8 cellular contexts compared by ENCODE assay signal in genomic region chr5:43120720-43121564, GRCh38. TPM values are rescaled to one million over a fixed set of nuclear protein-coding genes. Genes with fewer than 3 reads are reported as not detected.
A peak's percentile ranks its signal among the peaks of the same experiment; 100 is the strongest.
DNase-seq lines count a peak whose midpoint lies in the region; ATAC-seq and TF ChIP-seq lines count a peak whose summit lies in the region.

A gene with protein sequence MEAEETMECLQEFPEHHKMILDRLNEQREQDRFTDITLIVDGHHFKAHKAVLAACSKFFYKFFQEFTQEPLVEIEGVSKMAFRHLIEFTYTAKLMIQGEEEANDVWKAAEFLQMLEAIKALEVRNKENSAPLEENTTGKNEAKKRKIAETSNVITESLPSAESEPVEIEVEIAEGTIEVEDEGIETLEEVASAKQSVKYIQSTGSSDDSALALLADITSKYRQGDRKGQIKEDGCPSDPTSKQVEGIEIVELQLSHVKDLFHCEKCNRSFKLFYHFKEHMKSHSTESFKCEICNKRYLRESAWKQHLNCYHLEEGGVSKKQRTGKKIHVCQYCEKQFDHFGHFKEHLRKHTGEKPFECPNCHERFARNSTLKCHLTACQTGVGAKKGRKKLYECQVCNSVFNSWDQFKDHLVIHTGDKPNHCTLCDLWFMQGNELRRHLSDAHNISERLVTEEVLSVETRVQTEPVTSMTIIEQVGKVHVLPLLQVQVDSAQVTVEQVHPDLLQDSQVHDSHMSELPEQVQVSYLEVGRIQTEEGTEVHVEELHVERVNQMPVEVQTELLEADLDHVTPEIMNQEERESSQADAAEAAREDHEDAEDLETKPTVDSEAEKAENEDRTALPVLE (plus strand): TSS chr5:43120914. CDS start chr5:43122054, 1,140 bp downstream.

- no peaks in the 10 kb centered on the region for H3K9me3 Mint-ChIP-seq in CD8-positive, alpha-beta T cell

- no peaks in the 10 kb centered on the region for H3K27me3 Mint-ChIP-seq in CD8-positive, alpha-beta T cell (ENCODE audit: low read depth)

- peak within 1 kb of the TSS; percentile 87 for H3K27ac ChIP-seq in CD8-positive, alpha-beta T cell (ENCODE audit: low read depth, low read length)

- intact Hi-C loops in CD8-positive, alpha-beta T cell (cut with DNase I, micrococcal nuclease) = loop anchor here (1.0 to 10.0 kb wide), 26 partner anchors 11 to 1246 kb away; partner anchors contain the start of genes C5orf34 (in 2 of the 2), NNT (in 2 of the 2), ANXA2R (in 1 of the 2) and FBXO4 (in 1 of the 2)

- no peaks in the 10 kb centered on the region for H3K9me3 ChIP-seq in CD8-positive, alpha-beta T cell (ENCODE audit: low read length)

- no peaks in the 10 kb centered on the region for H3K27me3 ChIP-seq in CD8-positive, alpha-beta T cell (ENCODE audit: insufficient read depth, low read length)

- H3K4me3 ChIP-seq in CD8-positive, alpha-beta T cell (ENCODE audit: low read depth, low read length) = peak within 1 kb of the TSS; percentile 74

- peak within 1 kb of the TSS; percentile 98 for H3K27ac Mint-ChIP-seq in CD8-positive, alpha-beta T cell

- H3K36me3 Mint-ChIP-seq in CD8-positive, alpha-beta T cell = peaks cover 35% of the 10 kb centered on the region

- H3K4me1 Mint-ChIP-seq in CD8-positive, alpha-beta T cell (ENCODE audit: low read depth) = peaks cover 39% of the 10 kb centered on the region

- peaks cover 34% of the 10 kb centered on the region for H3K4me1 ChIP-seq in CD8-positive, alpha-beta T cell (ENCODE audit: insufficient read depth, low read length)

- H3K4me3 Mint-ChIP-seq in CD8-positive, alpha-beta T cell = peak within 1 kb of the TSS; percentile 96

- TF ChIP-seq CTCF in CD8-positive, alpha-beta T cell (IDR thresholded peaks at IDR 0.05) = no peak

- peak; percentile 95 to 99 (median 96) for DNase-seq in CD8-positive, alpha-beta T cell
- peak; percentile 92 for DNase-seq in HS-27A (ENCODE audit: low read depth)
- peak; percentile 55 for DNase-seq in NK-92 (lab: John Stamatoyannopoulos, UW; ENCODE audit: unreplicated experiment)
- peak; percentile 99 for DNase-seq in activated CD8-positive, alpha-beta memory T cell treated with anti-CD3 and anti-CD28 coated beads for 24 hours
- peak; percentile 94 for DNase-seq in effector CD8-positive, alpha-beta T cell (lab: John Stamatoyannopoulos, UW)
- DNase-seq in medulla oblongata (ENCODE audit: extremely low spot score) = peak; percentile 99
- peak; percentile 91 for DNase-seq in stimulated activated CD8-positive, alpha-beta memory T cell treated with anti-CD3 and anti-CD28 coated beads, Interleukin-12 subunit alpha, Interleukin-12 subunit beta, amount 100 ng/mL, for 1 hour (ENCODE audit: low read depth)

- CTCF ChIA-PET in CD8-positive, alpha-beta T cell (lab: Charles Lee) = interaction anchor here (0.8 to 10.5 kb wide), 17 partner anchors 13 to 365 kb away, joined by 3 to 149 read pairs (median 4); no protein-coding TSS in a partner anchor

- POLR2A ChIA-PET in CD8-positive, alpha-beta T cell (lab: Charles Lee) = interaction anchor here (0.6 to 5.2 kb wide), 34 partner anchors 10 to 1251 kb away, joined by 3 to 89 read pairs (median 6); partner anchors contain the start of genes FBXO4, HMGCS1, NNT and OXCT1

- ATAC-seq in CD8-positive, alpha-beta T cell = peak; percentile 87
- ATAC-seq in GM19467 (IDR thresholded peaks at IDR 0.05; ENCODE audit: unreplicated experiment) = peak; percentile 95

- H3K36me3 ChIP-seq in CD8-positive, alpha-beta T cell (ENCODE audit: insufficient read depth, low read length) = peaks cover 9% of the 10 kb centered on the region

RNA-seq across cellular contexts. Expression of the gene that starts here (rescaled TPM):
- total RNA-seq in CD8-positive, alpha-beta T cell = 10 to 100 TPM; 76.7 to 84.9 TPM

Comparison
In these comparisons a context has a peak if more than half of its experiments do, and no peak if none do; other contexts are left out.
1. Peak in every context shown above with its lines: DNase-seq, ATAC-seq, H3K4me3 ChIP-seq and H3K27ac ChIP-seq.